Comparison of ENCODE assay signal across 10 cellular contexts in the genomic region with DNA sequence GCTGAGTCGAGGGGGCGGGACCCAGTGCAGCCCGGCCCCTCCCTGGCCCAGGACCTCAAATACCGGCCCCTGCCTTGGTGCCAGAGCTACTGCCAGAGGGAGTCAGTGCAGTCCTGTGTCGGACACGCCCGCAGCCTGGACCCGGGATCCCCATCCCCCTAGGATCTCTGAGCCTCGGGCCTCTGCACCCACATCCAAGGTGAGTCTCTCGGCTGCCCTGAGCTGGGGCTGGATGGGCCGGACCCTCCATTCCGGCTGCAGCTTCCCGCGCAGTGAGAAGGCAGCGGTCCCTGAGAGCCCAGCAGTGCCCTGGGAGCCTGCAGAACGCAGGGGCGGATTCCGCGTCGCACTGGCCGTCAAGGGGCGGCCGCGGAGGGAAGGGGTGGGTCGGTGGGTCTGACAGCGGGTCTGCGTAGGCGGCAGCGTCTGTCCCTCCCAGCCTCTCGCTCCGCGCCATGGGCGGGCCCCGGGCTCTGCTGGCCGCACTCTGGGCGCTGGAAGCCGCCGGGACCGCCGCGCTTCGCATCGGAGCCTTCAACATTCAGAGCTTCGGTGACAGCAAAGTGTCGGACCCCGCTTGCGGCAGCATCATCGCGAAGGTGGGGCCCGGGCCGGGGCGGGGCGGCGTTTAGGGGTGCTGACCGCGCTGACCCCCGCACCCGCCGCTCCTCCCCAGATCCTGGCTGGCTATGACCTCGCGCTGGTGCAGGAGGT. TPM values are rescaled to one million over a fixed set of nuclear protein-coding genes. Genes with fewer than 3 reads are reported as not detected.
DNase-seq lines count a peak whose midpoint lies in the region; ATAC-seq and TF ChIP-seq lines count a peak whose summit lies in the region.
"Had no signal": no experiment of that assay in that cellular context is flagged by ENCODE, and none has a peak within 500 bp of the region (broad histone marks: within the 10 kb centered on the region; RNA-seq: fewer than 3 reads in every experiment).

A gene with protein sequence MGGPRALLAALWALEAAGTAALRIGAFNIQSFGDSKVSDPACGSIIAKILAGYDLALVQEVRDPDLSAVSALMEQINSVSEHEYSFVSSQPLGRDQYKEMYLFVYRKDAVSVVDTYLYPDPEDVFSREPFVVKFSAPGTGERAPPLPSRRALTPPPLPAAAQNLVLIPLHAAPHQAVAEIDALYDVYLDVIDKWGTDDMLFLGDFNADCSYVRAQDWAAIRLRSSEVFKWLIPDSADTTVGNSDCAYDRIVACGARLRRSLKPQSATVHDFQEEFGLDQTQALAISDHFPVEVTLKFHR (plus strand): TSS at position 83 of the 714 bp plus-strand sequence. CDS start 373 bp downstream, at position 456.

- no peak within 1 kb of the TSS for H4K8ac ChIP-seq in mesendoderm (ENCODE audit: low read depth, low read length)

- H2BK15ac ChIP-seq in mesendoderm (replicated peaks; ENCODE audit: low read depth) = no peak within 1 kb of the TSS

- H3K4me1 ChIP-seq in mesendoderm (ENCODE audit: control insufficient read depth, low read depth, low read length) = no peaks in the 10 kb centered on the region

- H3K79me1 ChIP-seq in mesendoderm (ENCODE audit: low read length) = no peaks in the 10 kb centered on the region

- H4K5ac ChIP-seq in mesendoderm (ENCODE audit: low read length) = no peak within 1 kb of the TSS

- WGBS in mesendoderm (ENCODE audit: extremely low coverage, insufficient coverage, low lambda C conversion rate) = no CpG with 5 or more reads among the region's 61 CpGs

- no peak for DNase-seq in AG10803 (ENCODE audit: low read depth)
- peak; percentile 30 for DNase-seq in M059J (ENCODE audit: low read depth)
- DNase-seq in epidermal melanocyte (ENCODE audit: insufficient read length, low spot score) = peak; percentile 42
- peak; percentile 56 for DNase-seq in mesendoderm
- no peak for DNase-seq in ureter (ENCODE audit: low spot score)
- no peak for DNase-seq in COLO829 (ENCODE audit: low spot score)
- DNase-seq in pons (ENCODE audit: low spot score) = no peak
- DNase-seq: activated naive CD8-positive, alpha-beta T cell treated with anti-CD3 and anti-CD28 coated beads for 36 hours; midbrain had no signal

- H2BK5ac ChIP-seq in mesendoderm (ENCODE audit: low read length) = no peak within 1 kb of the TSS

- peak within 1 kb of the TSS; percentile 7 for H3K4me2 ChIP-seq in mesendoderm (ENCODE audit: low read length)

- H3K23ac ChIP-seq in mesendoderm (ENCODE audit: low read length) = no peak within 1 kb of the TSS

- no peak within 1 kb of the TSS for H3K27ac ChIP-seq in mesendoderm (ENCODE audit: low read depth, low read length)

- H2AK5ac ChIP-seq in mesendoderm (ENCODE audit: low read length) = no peak within 1 kb of the TSS

- peak within 1 kb of the TSS; percentile 27 for H3K4me3 ChIP-seq in AG10803 (ENCODE audit: low read length)
- no peak within 1 kb of the TSS for H3K4me3 ChIP-seq in mesendoderm (ENCODE audit: low read length)

- H3K27me3 ChIP-seq in mesendoderm (ENCODE audit: insufficient read depth, low read length, poor library complexity) = peaks cover 3% of the 10 kb centered on the region

- no peak within 1 kb of the TSS for H2BK120ac ChIP-seq in mesendoderm (ENCODE audit: low read depth, low read length)

- no peak for TF ChIP-seq CTCF in AG10803 (conservative IDR thresholded peaks at IDR 0.05; ENCODE audit: low read length)

- peak within 1 kb of the TSS; percentile 38 for H3K9ac ChIP-seq in mesendoderm (ENCODE audit: low read length)

- H3K56ac ChIP-seq in mesendoderm (ENCODE audit: low read length) = peak within 1 kb of the TSS; percentile 64

- no peaks in the 10 kb centered on the region for H3K36me3 ChIP-seq in mesendoderm (ENCODE audit: control insufficient read depth, insufficient read depth, low read length)

- no peaks in the 10 kb centered on the region for H3K79me2 ChIP-seq in mesendoderm (ENCODE audit: control insufficient read depth, insufficient read depth, low read length)

- no peak for ATAC-seq in GM18498 (IDR thresholded peaks at IDR 0.05; ENCODE audit: unreplicated experiment)

- H3K4ac ChIP-seq in mesendoderm (ENCODE audit: low read depth, low read length) = no peak within 1 kb of the TSS

- no peak within 1 kb of the TSS for H3K18ac ChIP-seq in mesendoderm (ENCODE audit: low read length)

RNA-seq across cellular contexts. Expression of the gene that starts here (rescaled TPM):
- total RNA-seq in M059J (2014; rRNA removed; shearing (Covaris generic)) = 0.64 TPM in 1 of 2 replicates, not detected in the other
- 0.13 TPM for polyA plus RNA-seq in mesendoderm (2013, experiment 1 of 2)
- polyA plus RNA-seq in mesendoderm (2013, experiment 2 of 2) = 0.06 TPM
- total RNA-seq in ureter = 1.5 TPM

Comparison
In these comparisons a context has a peak if more than half of its experiments do, and no peak if none do; other contexts are left out.
1. Peak in DNase-seq in M059J; RNA of the gene not detected or under 1 TPM.
2. DNase-seq: peak in epidermal melanocyte (single experiment) and mesendoderm (single experiment); none in AG10803 (single experiment), ureter (single experiment), COLO829 (single experiment) and pons (single experiment).